ENCODE assay signal across 9 cellular contexts in genomic region chr17:2174471-2175293, GRCh38.
DNase-seq lines count a peak whose midpoint lies in the region; ATAC-seq, FAIRE-seq and TF ChIP-seq lines count a peak whose summit lies in the region.
"Had no signal": no experiment of that assay in that cellular context is flagged by ENCODE, and none has a peak within 500 bp of the region (broad histone marks: within the 10 kb centered on the region; RNA-seq: fewer than 3 reads in every experiment).

No MANE protein-coding gene starts in this region.

- FAIRE-seq in pancreas (lab: Jason Lieb, UNC): no peak

- ATAC-seq in pancreas: peak; percentile 11 to 54 (median 40)
- ATAC-seq: naive thymus-derived CD8-positive, alpha-beta T cell had no signal

- CTCF ChIA-PET in SK-N-SH (lab: Yijun Ruan, JAX): interaction anchor here (1.0 to 2.7 kb wide), 9 partner anchors 12 to 120 kb away, joined by 3 to 12 read pairs (median 4); partner anchors contain the start of gene HIC1
- CTCF ChIA-PET in GM10248 (lab: Yijun Ruan, JAX): no interaction called here

- TF ChIP-seq RAD21 in SK-N-SH (IDR thresholded peaks at IDR 0.05; ENCODE audit: low read length): no peak

- H3K4me1 ChIP-seq in BLaER1 (peaks cover 24% of the 10 kb centered on the region), SK-N-SH (ENCODE audit: control insufficient read depth in 1 of 2, insufficient read depth in 2 of 2, low read depth in 1 of 2, low read length in 1 of 2) (peaks cover 61 to 75% of the 10 kb centered on the region in 2 experiments), pancreas (peaks cover 28 to 52% (median 48%) of the 10 kb centered on the region in 3 donors)

- H4K20me1 ChIP-seq in BLaER1 (peaks cover 13% of the 10 kb centered on the region; the same call in 1 of the 2 replicates), SK-N-SH (ENCODE audit: insufficient read depth) (no peaks in the 10 kb centered on the region)

- DNase-seq in SK-N-SH: peak; percentile 60
- DNase-seq in fibroblast of pulmonary artery (ENCODE audit: low read depth): peak; percentile 99
- peak in 5 of 6 donors; percentile 45 to 79 (median 52) for DNase-seq in pancreas
- DNase-seq in inferior parietal cortex (ENCODE audit: extremely low spot score): no peak
- DNase-seq in NCI-H2171 treated with DMSO at 0.1 percent for 48 hours (lab: John Stamatoyannopoulos, UW): no peak
- DNase-seq in GM10248 (ENCODE audit: extremely low spot score): no peak
- DNase-seq in GF-D8 (lab: John Stamatoyannopoulos, UW): no peak
- DNase-seq: naive thymus-derived CD8-positive, alpha-beta T cell had no signal

- TF ChIP-seq CTCF in SK-N-SH (IDR thresholded peaks at IDR 0.05) (no peak; the same call in 1 of the 2 replicates), fibroblast of pulmonary artery (IDR thresholded peaks at IDR 0.05; ENCODE audit: low read length, missing control alignments) (peak; percentile 24), pancreas (IDR thresholded peaks at IDR 0.05) (no peak), GM10248 (IDR thresholded peaks at IDR 0.05; ENCODE audit: control extremely low read depth, extremely low read depth, low read depth, missing control alignments) (no peak)

- H3K36me3 ChIP-seq in BLaER1 (peaks cover 93% of the 10 kb centered on the region), SK-N-SH (replicated peaks in 1 of 2; ENCODE audit: control insufficient read depth in 1 of 2, insufficient read depth in 2 of 2, low read length in 1 of 2) (peaks cover 10 to 12% of the 10 kb centered on the region in 2 experiments), pancreas (peaks cover 0 to 3% (median 0%) of the 10 kb centered on the region in 3 donors)

- H3K79me2 ChIP-seq in SK-N-SH (ENCODE audit: insufficient read depth): peaks cover 6% of the 10 kb centered on the region; the same call in 1 of the 2 replicates

- H3K27ac ChIP-seq in BLaER1 (no peak overlapping the region), SK-N-SH (ENCODE audit: low read depth in 2 of 2, low read length in 1 of 2) (peak overlapping the region; percentile 91 to 98), pancreas (peak overlapping the region; percentile 38 to 96 (median 65))

- H3K4me3 ChIP-seq in BLaER1: no peak overlapping the region
- no peak overlapping the region for H3K4me3 ChIP-seq in SK-N-SH (ENCODE audit: low read depth in 2 of 2, low read length in 1 of 2)
- H3K4me3 ChIP-seq in fibroblast of pulmonary artery (replicated peaks; ENCODE audit: low read depth, low read length): peak overlapping the region; percentile 23
- peak overlapping the region in 2 of 4 donors; percentile 0 to 5 for H3K4me3 ChIP-seq in pancreas

- peak in 1 of 2 experiments; percentile 58; a peak in 2 of 4 replicates for TF ChIP-seq EP300 in SK-N-SH (IDR thresholded peaks at IDR 0.05; ENCODE audit: borderline replicate concordance in 1 of 2, low read depth in 1 of 2, low read length in 1 of 2)

- H3K27me3 ChIP-seq in BLaER1 (no peaks in the 10 kb centered on the region), SK-N-SH (ENCODE audit: insufficient read depth) (no peaks in the 10 kb centered on the region), pancreas (no peaks in the 10 kb centered on the region)

- H3K4me2 ChIP-seq in BLaER1: peak overlapping the region; percentile 36; the same call in 1 of the 2 replicates
- peak overlapping the region; percentile 64 for H3K4me2 ChIP-seq in SK-N-SH

- intact Hi-C loops in pancreas (cut with DNase I): no loop called here

- no peaks in the 10 kb centered on the region for H3K9me2 ChIP-seq in SK-N-SH

- 50% methylated on average over 24 of the region's 24 CpGs for WGBS in SK-N-SH (ENCODE audit: low lambda C conversion rate)
- 19 to 35% methylated on average over 24 of the region's 24 CpGs for WGBS in pancreas, 2 donors

- peaks cover 37% of the 10 kb centered on the region for H3F3A ChIP-seq in SK-N-SH (replicated peaks; ENCODE audit: insufficient read depth)

- H3K9me3 ChIP-seq in BLaER1 (no peaks in the 10 kb centered on the region), SK-N-SH (no peaks in the 10 kb centered on the region), pancreas (no peaks in the 10 kb centered on the region)

- no peak overlapping the region for H2AFZ ChIP-seq in SK-N-SH (ENCODE audit: low read depth)

- POLR2A ChIA-PET in SK-N-SH (lab: Yijun Ruan, JAX) (no interaction called here), GM10248 (lab: Yijun Ruan, JAX) (no interaction called here)

- H3K9ac ChIP-seq in BLaER1: no peak overlapping the region
- H3K9ac ChIP-seq in SK-N-SH: peak overlapping the region; percentile 27; the same call in 1 of the 2 replicates

TF ChIP-seq in SK-N-SH, 30 proteins besides CTCF, POLR2A, EP300 and RAD21 (continues in another document):
- TF ChIP-seq REST (IDR thresholded peaks at IDR 0.05; ENCODE audit: low read depth, low read length) (no peak), MAX (IDR thresholded peaks at IDR 0.05; ENCODE audit: low read depth) (no peak), TAF1 (IDR thresholded peaks at IDR 0.05; ENCODE audit: borderline replicate concordance, low read depth, low read length) (no peak), YY1 (IDR thresholded peaks at IDR 0.05; ENCODE audit: low read depth) (no peak), FOSL2 (IDR thresholded peaks at IDR 0.05; ENCODE audit: borderline replicate concordance, low read depth) (no peak), RFX5 (IDR thresholded peaks at IDR 0.05; ENCODE audit: low read length) (no peak), FOXJ3 (CRISPR knock-in tag; IDR thresholded peaks at IDR 0.05) (no peak), GABPA (IDR thresholded peaks at IDR 0.05; ENCODE audit: low read depth) (peak; percentile 33; the same call in 1 of the 2 replicates), EZH2phosphoT487 (IDR thresholded peaks at IDR 0.05; ENCODE audit: borderline replicate concordance, low read depth) (no peak), NFIC (IDR thresholded peaks at IDR 0.05; ENCODE audit: borderline replicate concordance) (no peak), SMC3 (IDR thresholded peaks at IDR 0.05; ENCODE audit: low read depth, low read length) (no peak), TEAD4 (IDR thresholded peaks at IDR 0.05; ENCODE audit: borderline replicate concordance, insufficient read depth) (no peak), MEF2A (IDR thresholded peaks at IDR 0.05; ENCODE audit: borderline replicate concordance, low read depth) (no peak), POLR2AphosphoS5 (IDR thresholded peaks at IDR 0.05; ENCODE audit: low read depth, low read length) (peak; percentile 33; the same call in 1 of the 2 replicates), ELF1 (IDR thresholded peaks at IDR 0.05) (no peak), MXI1 (IDR thresholded peaks at IDR 0.05; ENCODE audit: low read depth, low read length) (no peak), SIN3A (IDR thresholded peaks at IDR 0.05; ENCODE audit: borderline replicate concordance, low read depth, low read length) (no peak)
- TF ChIP-seq, protein P1, sequence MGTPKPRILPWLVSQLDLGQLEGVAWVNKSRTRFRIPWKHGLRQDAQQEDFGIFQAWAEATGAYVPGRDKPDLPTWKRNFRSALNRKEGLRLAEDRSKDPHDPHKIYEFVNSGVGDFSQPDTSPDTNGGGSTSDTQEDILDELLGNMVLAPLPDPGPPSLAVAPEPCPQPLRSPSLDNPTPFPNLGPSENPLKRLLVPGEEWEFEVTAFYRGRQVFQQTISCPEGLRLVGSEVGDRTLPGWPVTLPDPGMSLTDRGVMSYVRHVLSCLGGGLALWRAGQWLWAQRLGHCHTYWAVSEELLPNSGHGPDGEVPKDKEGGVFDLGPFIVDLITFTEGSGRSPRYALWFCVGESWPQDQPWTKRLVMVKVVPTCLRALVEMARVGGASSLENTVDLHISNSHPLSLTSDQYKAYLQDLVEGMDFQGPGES (IDR thresholded peaks at IDR 0.05; ENCODE audit: low read depth, low read length): no peak

Comparison
In these comparisons a context has a peak if more than half of its experiments do, and no peak if none do; other contexts are left out.
1. DNase-seq: peak in SK-N-SH (single experiment), fibroblast of pulmonary artery (single experiment) and pancreas (5 of 6); none in inferior parietal cortex (single experiment), NCI-H2171 treated with DMSO at 0.1 percent for 48 hours (single experiment), GM10248 (single experiment) and GF-D8 (single experiment).